34 cellular contexts compared by ENCODE assay signal in genomic region chr2:202141319-202141947, GRCh38.
DNase-seq lines count a peak whose midpoint lies in the region; ATAC-seq and TF ChIP-seq lines count a peak whose summit lies in the region.
"Had no signal": no experiment of that assay in that cellular context is flagged by ENCODE, and none has a peak within 500 bp of the region (broad histone marks: within the 10 kb centered on the region; RNA-seq: fewer than 3 reads in every experiment).

No MANE protein-coding gene starts in this region.

- H3K79me1 ChIP-seq in mesendoderm (ENCODE audit: low read length), result no peaks in the 10 kb centered on the region

- H3K4me2 ChIP-seq in mesendoderm (ENCODE audit: low read length), result no peak overlapping the region
- H3K4me2 ChIP-seq: KMS-11 had no signal

- DNase-seq in NCI-H82 (lab: John Stamatoyannopoulos, UW) (peak; percentile 42), NCI-H82 treated with DMSO at 0.1 percent for 48 hours (lab: John Stamatoyannopoulos, UW; ENCODE audit: unreplicated experiment) (no peak), mesendoderm (no peak), hepatic stellate cell (ENCODE audit: low spot score) (no peak), globus pallidus (ENCODE audit: low spot score) (no peak)
- no peak for DNase-seq in activated naive CD8-positive, alpha-beta T cell treated with anti-CD3 and anti-CD28 coated beads, Interleukin-2, amount 50 U/mL, for 24 hours
- DNase-seq: 8988T; activated CD4-positive, CD25-positive, alpha-beta regulatory T cell treated with anti-CD3 and anti-CD28 coated beads, Interleukin-2, amount 50 U/mL, for 72 hours; activated CD8-positive, alpha-beta memory T cell treated with anti-CD3 and anti-CD28 coated beads, Interleukin-2, amount 50 U/mL, for 48 hours; activated CD8-positive, alpha-beta T cell treated with anti-CD3 and anti-CD28 coated beads for 36 hours; activated naive CD4-positive, alpha-beta T cell treated with anti-CD3 and anti-CD28 coated beads, Interleukin-2, amount 10 ng/mL, durations not matched to agents 7 days and 5 days; cerebellar nuclear complex; dorsolateral prefrontal cortex; esophagus squamous epithelium; foreskin keratinocyte; GM23248; heart right ventricle; HFFc6; left ventricle myocardium superior; MM.1S; naive thymus-derived CD8-positive, alpha-beta T cell; NCI-H1436; NCI-H2081; NCI-H526; SJCRH30; stimulated activated CD4-positive, alpha-beta T cell treated with anti-CD3 and anti-CD28 coated beads, Interleukin-15, amount 100 ng/mL, for 24 hours; stimulated activated CD4-positive, alpha-beta T cell treated with anti-CD3 and anti-CD28 coated beads, Interleukin-4, amount 100 ng/mL, for 4 hours had no signal

- H3K18ac ChIP-seq in mesendoderm (ENCODE audit: low read length), result no peak overlapping the region

- no peak overlapping the region for H3K27ac ChIP-seq in mesendoderm (ENCODE audit: low read depth, low read length)
- H3K27ac ChIP-seq: dorsolateral prefrontal cortex, esophagus squamous epithelium, foreskin keratinocyte, GM23248, heart right ventricle, KMS-11, SJCRH30, tibial nerve had no signal

- no peak overlapping the region for H2BK15ac ChIP-seq in mesendoderm (replicated peaks; ENCODE audit: low read depth)

- H2BK120ac ChIP-seq in mesendoderm (ENCODE audit: low read depth, low read length), result no peak overlapping the region

- H3K56ac ChIP-seq in mesendoderm (ENCODE audit: low read length), result peak overlapping the region; percentile 73

- peaks cover 13% of the 10 kb centered on the region for H3K4me1 ChIP-seq in mesendoderm (ENCODE audit: control insufficient read depth, low read depth, low read length)
- H3K4me1 ChIP-seq: foreskin keratinocyte, SJCRH30 had no signal

- H3K27me3 ChIP-seq in mesendoderm (ENCODE audit: insufficient read depth, low read length, poor library complexity), result no peaks in the 10 kb centered on the region
- H3K27me3 ChIP-seq: esophagus squamous epithelium, heart right ventricle, SJCRH30, tibial nerve had no signal

- H3K4me1 Mint-ChIP-seq in activated naive CD8-positive, alpha-beta T cell treated with anti-CD3 and anti-CD28 coated beads, Interleukin-2, amount 50 U/mL, for 24 hours, result peaks cover 2% of the 10 kb centered on the region
- H3K4me1 Mint-ChIP-seq: activated naive CD4-positive, alpha-beta T cell treated with anti-CD3 and anti-CD28 coated beads, Interleukin-2, amount 10 ng/mL, durations not matched to agents 7 days and 5 days; activated T-helper 17 cell treated with anti-CD3 and anti-CD28 coated beads, Interleukin-2, amount 50 U/mL, for 72 hours had no signal

- H3K23ac ChIP-seq in mesendoderm (ENCODE audit: low read length), result no peak overlapping the region

- ATAC-seq in SK-N-SH treated with all-trans-retinoic acid at 6 μM for 48 hours (peak; percentile 42), HG02852 (IDR thresholded peaks at IDR 0.05; ENCODE audit: unreplicated experiment) (no peak)
- ATAC-seq in activated naive CD8-positive, alpha-beta T cell treated with anti-CD3 and anti-CD28 coated beads, Interleukin-2, amount 50 U/mL, for 24 hours, result no peak
- ATAC-seq: activated CD8-positive, alpha-beta T cell treated with anti-CD3 and anti-CD28 coated beads for 36 hours; activated T-helper 17 cell treated with anti-CD3 and anti-CD28 coated beads, Interleukin-2, amount 50 U/mL, for 72 hours; foreskin keratinocyte; heart right ventricle; left ventricle myocardium superior; naive thymus-derived CD8-positive, alpha-beta T cell had no signal

- no peak overlapping the region for H4K8ac ChIP-seq in mesendoderm (ENCODE audit: low read depth, low read length)

- no peaks in the 10 kb centered on the region for H3K36me3 Mint-ChIP-seq in activated naive CD8-positive, alpha-beta T cell treated with anti-CD3 and anti-CD28 coated beads, Interleukin-2, amount 50 U/mL, for 24 hours (ENCODE audit: low read depth)
- H3K36me3 Mint-ChIP-seq: activated naive CD4-positive, alpha-beta T cell treated with anti-CD3 and anti-CD28 coated beads, Interleukin-2, amount 10 ng/mL, durations not matched to agents 7 days and 5 days; brain; CD14-positive monocyte; naive thymus-derived CD8-positive, alpha-beta T cell had no signal

- no peak overlapping the region for H2BK5ac ChIP-seq in mesendoderm (ENCODE audit: low read length)

- no peaks in the 10 kb centered on the region for H3K79me2 ChIP-seq in mesendoderm (ENCODE audit: control insufficient read depth, insufficient read depth, low read length)

- no peaks in the 10 kb centered on the region for H3K9me3 Mint-ChIP-seq in activated naive CD8-positive, alpha-beta T cell treated with anti-CD3 and anti-CD28 coated beads, Interleukin-2, amount 50 U/mL, for 24 hours
- H3K9me3 Mint-ChIP-seq: activated CD8-positive, alpha-beta T cell treated with anti-CD3 and anti-CD28 coated beads for 36 hours; activated naive CD4-positive, alpha-beta T cell treated with anti-CD3 and anti-CD28 coated beads, Interleukin-2, amount 10 ng/mL, durations not matched to agents 7 days and 5 days; activated T-helper 17 cell treated with anti-CD3 and anti-CD28 coated beads, Interleukin-2, amount 50 U/mL, for 72 hours; CD14-positive monocyte; HFFc6; naive thymus-derived CD8-positive, alpha-beta T cell had no signal

- no peaks in the 10 kb centered on the region for H3K36me3 ChIP-seq in mesendoderm (ENCODE audit: control insufficient read depth, insufficient read depth, low read length)
- H3K36me3 ChIP-seq: esophagus squamous epithelium, heart right ventricle, SJCRH30, tibial nerve had no signal

- no CpG with 5 or more reads among the region's 5 CpGs for WGBS in mesendoderm (ENCODE audit: extremely low coverage, insufficient coverage, low lambda C conversion rate)

- H3K27ac Mint-ChIP-seq in activated naive CD8-positive, alpha-beta T cell treated with anti-CD3 and anti-CD28 coated beads, Interleukin-2, amount 50 U/mL, for 24 hours, result no peak overlapping the region
- H3K27ac Mint-ChIP-seq: activated CD8-positive, alpha-beta T cell treated with anti-CD3 and anti-CD28 coated beads for 36 hours; activated naive CD4-positive, alpha-beta T cell treated with anti-CD3 and anti-CD28 coated beads, Interleukin-2, amount 10 ng/mL, durations not matched to agents 7 days and 5 days; activated T-helper 17 cell treated with anti-CD3 and anti-CD28 coated beads, Interleukin-2, amount 50 U/mL, for 72 hours; CD14-positive monocyte; naive thymus-derived CD8-positive, alpha-beta T cell had no signal

- no peak overlapping the region for H3K4me3 ChIP-seq in mesendoderm (ENCODE audit: low read length)
- H3K4me3 ChIP-seq: dorsolateral prefrontal cortex, esophagus squamous epithelium, GM23248, heart right ventricle, SJCRH30, tibial nerve had no signal

- no peak overlapping the region for H4K5ac ChIP-seq in mesendoderm (ENCODE audit: low read length)

- no peak overlapping the region for H2AK5ac ChIP-seq in mesendoderm (ENCODE audit: low read length)

- peaks cover 8% of the 10 kb centered on the region for H3K27me3 Mint-ChIP-seq in activated naive CD8-positive, alpha-beta T cell treated with anti-CD3 and anti-CD28 coated beads, Interleukin-2, amount 50 U/mL, for 24 hours
- H3K27me3 Mint-ChIP-seq: activated T-helper 17 cell treated with anti-CD3 and anti-CD28 coated beads, Interleukin-2, amount 50 U/mL, for 72 hours; naive thymus-derived CD8-positive, alpha-beta T cell had no signal

- H3K4ac ChIP-seq in mesendoderm (ENCODE audit: low read depth, low read length), result no peak overlapping the region

- H3K9ac ChIP-seq in mesendoderm (ENCODE audit: low read length), result no peak overlapping the region
- H3K9ac ChIP-seq: GM23248, KMS-11 had no signal

- H3K4me3 Mint-ChIP-seq in activated naive CD8-positive, alpha-beta T cell treated with anti-CD3 and anti-CD28 coated beads, Interleukin-2, amount 50 U/mL, for 24 hours, result no peak overlapping the region
- H3K4me3 Mint-ChIP-seq: activated CD8-positive, alpha-beta T cell treated with anti-CD3 and anti-CD28 coated beads for 36 hours; activated naive CD4-positive, alpha-beta T cell treated with anti-CD3 and anti-CD28 coated beads, Interleukin-2, amount 10 ng/mL, durations not matched to agents 7 days and 5 days; activated T-helper 17 cell treated with anti-CD3 and anti-CD28 coated beads, Interleukin-2, amount 50 U/mL, for 72 hours; CD14-positive monocyte; naive thymus-derived CD8-positive, alpha-beta T cell had no signal

TF ChIP-seq in SK-N-SH treated with all-trans-retinoic acid at 6 μM for 48 hours, 23 proteins besides CTCF, POLR2A, EP300 and RAD21:
- TF ChIP-seq TOX (CRISPR knock-in tag; IDR thresholded peaks at IDR 0.05; ENCODE audit: borderline replicate concordance) (no peak), ISL1 (CRISPR knock-in tag; IDR thresholded peaks at IDR 0.05) (peak; percentile 21; the same call in 1 of the 2 replicates)
